Comparison of ENCODE assay signal across 1 cellular context in the genomic region with DNA sequence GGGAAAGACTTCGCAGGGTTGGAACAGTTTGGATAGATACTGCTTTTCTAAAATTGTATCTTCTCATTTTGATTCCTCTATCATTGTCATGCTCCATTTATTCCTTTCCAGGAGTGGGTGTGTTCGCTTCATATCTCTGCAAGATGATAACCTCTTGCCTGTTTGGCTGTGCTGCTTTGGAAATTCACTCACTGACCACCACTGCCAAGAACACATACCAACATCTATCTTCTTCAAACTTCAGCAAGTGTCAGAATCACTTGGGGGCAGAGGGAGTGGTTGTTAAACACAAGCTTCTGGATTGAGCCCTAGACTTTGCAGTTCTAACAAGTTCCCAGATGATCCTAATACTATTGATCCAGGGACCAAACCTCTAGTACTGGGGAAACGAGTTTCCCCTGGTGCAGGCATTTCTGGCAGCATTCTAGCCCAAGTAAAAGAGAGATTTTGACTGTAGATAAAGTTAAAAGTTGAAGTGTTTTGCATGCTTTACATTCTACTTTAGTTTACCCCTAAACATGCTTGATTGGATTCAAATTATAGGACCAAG.
TF ChIP-seq lines count a peak whose summit lies in the region.

No MANE protein-coding gene starts in this region.

TF ChIP-seq in SK-N-SH treated with all-trans-retinoic acid at 6 μM for 48 hours, 23 proteins besides CTCF, POLR2A, EP300 and RAD21:
- no peak for TF ChIP-seq POU6F1 (CRISPR knock-in tag; IDR thresholded peaks at IDR 0.05; ENCODE audit: borderline replicate concordance, low read depth)
- no peak for TF ChIP-seq SNAI2 (CRISPR knock-in tag; IDR thresholded peaks at IDR 0.05)
- no peak for TF ChIP-seq ZNF565 (CRISPR knock-in tag; conservative IDR thresholded peaks at IDR 0.05; ENCODE audit: low read depth)
- no peak for TF ChIP-seq TCF4 (CRISPR knock-in tag; IDR thresholded peaks at IDR 0.05; ENCODE audit: borderline replicate concordance)
- TF ChIP-seq, protein P1, sequence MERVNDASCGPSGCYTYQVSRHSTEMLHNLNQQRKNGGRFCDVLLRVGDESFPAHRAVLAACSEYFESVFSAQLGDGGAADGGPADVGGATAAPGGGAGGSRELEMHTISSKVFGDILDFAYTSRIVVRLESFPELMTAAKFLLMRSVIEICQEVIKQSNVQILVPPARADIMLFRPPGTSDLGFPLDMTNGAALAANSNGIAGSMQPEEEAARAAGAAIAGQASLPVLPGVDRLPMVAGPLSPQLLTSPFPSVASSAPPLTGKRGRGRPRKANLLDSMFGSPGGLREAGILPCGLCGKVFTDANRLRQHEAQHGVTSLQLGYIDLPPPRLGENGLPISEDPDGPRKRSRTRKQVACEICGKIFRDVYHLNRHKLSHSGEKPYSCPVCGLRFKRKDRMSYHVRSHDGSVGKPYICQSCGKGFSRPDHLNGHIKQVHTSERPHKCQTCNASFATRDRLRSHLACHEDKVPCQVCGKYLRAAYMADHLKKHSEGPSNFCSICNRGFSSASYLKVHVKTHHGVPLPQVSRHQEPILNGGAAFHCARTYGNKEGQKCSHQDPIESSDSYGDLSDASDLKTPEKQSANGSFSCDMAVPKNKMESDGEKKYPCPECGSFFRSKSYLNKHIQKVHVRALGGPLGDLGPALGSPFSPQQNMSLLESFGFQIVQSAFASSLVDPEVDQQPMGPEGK (CRISPR knock-in tag; IDR thresholded peaks at IDR 0.05; ENCODE audit: borderline replicate concordance) = no peak
- TF ChIP-seq OSR1 (CRISPR knock-in tag; IDR thresholded peaks at IDR 0.05) = no peak
- no peak for TF ChIP-seq ARNTL (CRISPR knock-in tag; IDR thresholded peaks at IDR 0.05; ENCODE audit: borderline replicate concordance, low read depth)
